In genomic region chr6:170102582-170103481, GRCh38 we compare ENCODE assay signal across 21 cellular contexts.
DNase-seq lines count a peak whose midpoint lies in the region; ATAC-seq, FAIRE-seq and TF ChIP-seq lines count a peak whose summit lies in the region.
"Had no signal": no experiment of that assay in that cellular context is flagged by ENCODE, and none has a peak within 500 bp of the region (broad histone marks: within the 10 kb centered on the region; RNA-seq: fewer than 3 reads in every experiment).

No MANE protein-coding gene starts in this region.

- ATAC-seq in activated CD8-positive, alpha-beta T cell treated with anti-CD3 and anti-CD28 coated beads for 36 hours, result peak; percentile 24
- ATAC-seq in foreskin keratinocyte, result no peak

- H3K4me3 ChIP-seq in kidney (ENCODE audit: low read length in 2 of 2) (no peak overlapping the region), suprapubic skin (no peak overlapping the region)
- H3K4me3 ChIP-seq: hepatocyte had no signal

- no peak for FAIRE-seq in kidney (lab: Jason Lieb, UNC)
- FAIRE-seq: A204.1, GM18507 had no signal

- DNase-seq in activated CD8-positive, alpha-beta memory T cell treated with anti-CD3 and anti-CD28 coated beads for 24 hours, result peak; percentile 58
- DNase-seq in activated CD8-positive, alpha-beta memory T cell treated with anti-CD3 and anti-CD28 coated beads, Interleukin-2, amount 50 U/mL, for 4 hours, result no peak
- DNase-seq in activated CD8-positive, alpha-beta T cell treated with anti-CD3 and anti-CD28 coated beads for 36 hours, result no peak
- DNase-seq in kidney, result peak; percentile 43
- DNase-seq in suprapubic skin (ENCODE audit: low spot score in 2 of 2), result peak; percentile 41 to 67
- DNase-seq in foreskin keratinocyte, result no peak
- no peak for DNase-seq in GF-D8 (lab: John Stamatoyannopoulos, UW)
- no peak for DNase-seq in SIG-M5 (lab: John Stamatoyannopoulos, UW)
- DNase-seq: amygdala, GOT3, IMR-90, NCI-H2029 treated with DMSO at 0.1 percent for 48 hours, NCI-H510A, T-helper 9 cell had no signal

- no peaks in the 10 kb centered on the region for H3K9me3 ChIP-seq in kidney (ENCODE audit: control insufficient read depth in 1 of 2, low read length in 2 of 2)
- no peaks in the 10 kb centered on the region for H3K9me3 ChIP-seq in suprapubic skin
- H3K9me3 ChIP-seq: neutrophil had no signal

- H3K27ac ChIP-seq in kidney (ENCODE audit: low read depth in 2 of 2, low read length in 2 of 2), result no peak overlapping the region
- no peak overlapping the region for H3K27ac ChIP-seq in suprapubic skin
- no peak overlapping the region for H3K27ac ChIP-seq in foreskin keratinocyte
- H3K27ac ChIP-seq: C4-2B, hepatocyte, neutrophil had no signal

- H3K4me1 ChIP-seq in kidney (ENCODE audit: control insufficient read depth in 1 of 2, insufficient read depth in 1 of 2, low read depth in 1 of 2, low read length in 2 of 2) (no peaks in the 10 kb centered on the region), suprapubic skin (no peaks in the 10 kb centered on the region), foreskin keratinocyte (no peaks in the 10 kb centered on the region)

- H3K4me1 Mint-ChIP-seq in activated CD8-positive, alpha-beta T cell treated with anti-CD3 and anti-CD28 coated beads for 36 hours (ENCODE audit: low read depth), result peaks cover 4% of the 10 kb centered on the region
- H3K4me1 Mint-ChIP-seq: central memory CD8-positive, alpha-beta T cell; mesothelial cell of epicardium had no signal

- POLR2A ChIA-PET in activated CD8-positive, alpha-beta T cell treated with anti-CD3 and anti-CD28 coated beads for 36 hours (lab: Charles Lee), result interaction anchor here (1.0 kb wide), 1 partner anchor 15 kb away, joined by 3 read pairs; no protein-coding TSS in a partner anchor

- no peak overlapping the region for H3K9ac ChIP-seq in kidney (ENCODE audit: low read length in 2 of 2)

- peaks cover 6% of the 10 kb centered on the region for H3K9me3 Mint-ChIP-seq in activated CD8-positive, alpha-beta T cell treated with anti-CD3 and anti-CD28 coated beads for 36 hours

- H3K36me3 ChIP-seq in kidney (ENCODE audit: control insufficient read depth in 1 of 2, insufficient read depth in 2 of 2, low read length in 2 of 2) (no peaks in the 10 kb centered on the region), suprapubic skin (no peaks in the 10 kb centered on the region)
- H3K36me3 ChIP-seq: neutrophil had no signal

- intact Hi-C loops in activated CD8-positive, alpha-beta T cell treated with anti-CD3 and anti-CD28 coated beads for 36 hours (cut with micrococcal nuclease), result no loop called here
- intact Hi-C loops in kidney (cut with DNase I), result no loop called here

- CTCF ChIA-PET in activated CD8-positive, alpha-beta T cell treated with anti-CD3 and anti-CD28 coated beads for 36 hours (lab: Charles Lee), result no interaction called here

- no peak for TF ChIP-seq EP300 in suprapubic skin (IDR thresholded peaks at IDR 0.05)

- peaks cover 3% of the 10 kb centered on the region for H3K27me3 Mint-ChIP-seq in activated CD8-positive, alpha-beta T cell treated with anti-CD3 and anti-CD28 coated beads for 36 hours

- no peak overlapping the region for H3K4me3 Mint-ChIP-seq in activated CD8-positive, alpha-beta T cell treated with anti-CD3 and anti-CD28 coated beads for 36 hours
- H3K4me3 Mint-ChIP-seq: central memory CD8-positive, alpha-beta T cell; mesothelial cell of epicardium had no signal

- H3K27me3 ChIP-seq in suprapubic skin, result no peaks in the 10 kb centered on the region
- no peaks in the 10 kb centered on the region for H3K27me3 ChIP-seq in foreskin keratinocyte
- H3K27me3 ChIP-seq: hepatocyte had no signal

- no peak for TF ChIP-seq CTCF in activated CD8-positive, alpha-beta T cell treated with anti-CD3 and anti-CD28 coated beads for 36 hours (IDR thresholded peaks at IDR 0.05)
- no peak for TF ChIP-seq CTCF in kidney (IDR thresholded peaks at IDR 0.05; ENCODE audit: borderline replicate concordance, extremely low read depth, insufficient read depth)
- no peak for TF ChIP-seq CTCF in suprapubic skin (IDR thresholded peaks at IDR 0.05)
- TF ChIP-seq CTCF in foreskin keratinocyte (conservative IDR thresholded peaks at IDR 0.05), result no peak

- H3K27ac Mint-ChIP-seq in activated CD8-positive, alpha-beta T cell treated with anti-CD3 and anti-CD28 coated beads for 36 hours, result no peak overlapping the region
- H3K27ac Mint-ChIP-seq: mesothelial cell of epicardium had no signal

- no peaks in the 10 kb centered on the region for H3K36me3 Mint-ChIP-seq in activated CD8-positive, alpha-beta T cell treated with anti-CD3 and anti-CD28 coated beads for 36 hours (ENCODE audit: low read depth)
- H3K36me3 Mint-ChIP-seq: mesothelial cell of epicardium had no signal

- 93% methylated on average over 14 of the region's 30 CpGs for WGBS in suprapubic skin

- TF ChIP-seq POLR2A in suprapubic skin (IDR thresholded peaks at IDR 0.05), result no peak

Comparison
In these comparisons a context has a peak if more than half of its experiments do, and no peak if none do; other contexts are left out.
1. DNase-seq: peak in activated CD8-positive, alpha-beta memory T cell treated with anti-CD3 and anti-CD28 coated beads for 24 hours (single experiment), kidney (single experiment) and suprapubic skin (2 of 2); none in activated CD8-positive, alpha-beta memory T cell treated with anti-CD3 and anti-CD28 coated beads, Interleukin-2, amount 50 U/mL, for 4 hours (single experiment), activated CD8-positive, alpha-beta T cell treated with anti-CD3 and anti-CD28 coated beads for 36 hours (single experiment), foreskin keratinocyte (0 of 2), GF-D8 (single experiment) and SIG-M5 (single experiment).